ENCODE assay signal across 8 cellular contexts in the genomic region with DNA sequence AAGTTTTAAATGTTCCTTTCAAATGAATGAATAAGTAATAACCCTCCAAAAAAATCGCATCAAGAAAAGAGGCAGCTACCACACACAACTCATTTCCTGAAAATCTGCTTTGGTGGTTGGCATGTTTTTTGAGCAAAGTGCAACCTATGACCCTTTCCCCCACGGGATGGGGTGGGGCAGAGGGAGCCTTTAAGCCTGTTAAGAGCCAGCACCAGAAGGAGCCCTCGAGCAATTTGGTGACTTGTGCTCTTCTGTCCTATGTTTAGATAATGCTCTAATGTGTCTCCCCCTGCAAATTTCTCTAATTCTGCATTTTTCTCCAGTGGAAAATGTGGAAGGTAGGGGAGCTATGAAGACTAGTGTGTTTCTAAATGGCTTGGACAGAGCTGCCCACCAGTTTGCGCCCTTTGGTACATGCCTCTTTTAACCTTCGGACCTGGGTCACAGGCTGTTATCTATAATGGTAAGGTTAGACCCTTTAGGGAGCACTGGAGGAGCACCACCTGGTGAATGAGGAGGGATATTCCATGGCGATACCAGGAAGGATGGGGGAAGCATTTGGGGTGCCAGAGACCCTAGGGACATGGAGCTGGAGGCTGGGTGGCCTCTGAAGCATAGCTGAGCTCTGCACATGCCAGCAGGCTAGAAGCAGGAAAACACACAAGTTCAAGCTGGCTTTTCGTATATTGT.
A peak's percentile ranks its signal among the peaks of the same experiment; 100 is the strongest.
DNase-seq lines count a peak whose midpoint lies in the region; ATAC-seq lines count a peak whose summit lies in the region.

No MANE protein-coding gene starts in this region.

- H3K27ac ChIP-seq in epithelial cell of prostate, result peak overlapping the region; percentile 59

- peak overlapping the region; percentile 90 for H3K4me3 Mint-ChIP-seq in T-helper 2 cell treated with Interferon-gamma antibody and Interleukin-4, amounts not matched to agents 5 μg/mL and 100 μg/mL, for 36 hours

- H3K4me1 Mint-ChIP-seq in T-helper 2 cell treated with Interferon-gamma antibody and Interleukin-4, amounts not matched to agents 5 μg/mL and 100 μg/mL, for 36 hours (ENCODE audit: low read depth), result peaks cover 48% of the 10 kb centered on the region

- no peaks in the 10 kb centered on the region for H3K9me3 Mint-ChIP-seq in T-helper 2 cell treated with Interferon-gamma antibody and Interleukin-4, amounts not matched to agents 5 μg/mL and 100 μg/mL, for 36 hours

- peak overlapping the region; percentile 80 for H3K27ac Mint-ChIP-seq in T-helper 2 cell treated with Interferon-gamma antibody and Interleukin-4, amounts not matched to agents 5 μg/mL and 100 μg/mL, for 36 hours

- DNase-seq in activated CD4-positive, CD25-positive, alpha-beta regulatory T cell treated with anti-CD3 and anti-CD28 coated beads, Interleukin-2, amount 50 U/mL, for 72 hours, result no peak
- peak; percentile 56 for DNase-seq in T-helper 2 cell treated with Interferon-gamma antibody and Interleukin-4, amounts not matched to agents 5 μg/mL and 100 μg/mL, for 36 hours (ENCODE audit: low spot score)
- DNase-seq in epithelial cell of prostate (ENCODE audit: low read depth, low spot score) (no peak), NCI-H1105 (lab: John Stamatoyannopoulos, UW) (no peak)
- DNase-seq in stimulated activated CD8-positive, alpha-beta memory T cell treated with anti-CD3 and anti-CD28 coated beads, Interleukin-4, amount 100 ng/mL, for 48 hours, result peak; percentile 61

- ATAC-seq in activated CD4-positive, CD25-positive, alpha-beta regulatory T cell treated with anti-CD3 and anti-CD28 coated beads, Interleukin-2, amount 50 U/mL, for 24 hours, result peak; percentile 36 to 42
- ATAC-seq in HG02678 (IDR thresholded peaks at IDR 0.05; ENCODE audit: unreplicated experiment), result no peak
- ATAC-seq in HG02970 (IDR thresholded peaks at IDR 0.05; ENCODE audit: low FRiP score, unreplicated experiment), result no peak

- H3K27me3 Mint-ChIP-seq in T-helper 2 cell treated with Interferon-gamma antibody and Interleukin-4, amounts not matched to agents 5 μg/mL and 100 μg/mL, for 36 hours (ENCODE audit: low read depth), result no peaks in the 10 kb centered on the region

- H3K36me3 Mint-ChIP-seq in T-helper 2 cell treated with Interferon-gamma antibody and Interleukin-4, amounts not matched to agents 5 μg/mL and 100 μg/mL, for 36 hours (ENCODE audit: low read depth), result peaks cover 32% of the 10 kb centered on the region

Comparison
In these comparisons a context has a peak if more than half of its experiments do, and no peak if none do; other contexts are left out.
1. ATAC-seq: peak in activated CD4-positive, CD25-positive, alpha-beta regulatory T cell treated with anti-CD3 and anti-CD28 coated beads, Interleukin-2, amount 50 U/mL, for 24 hours (2 of 2); none in HG02678 (single experiment) and HG02970 (single experiment).
2. DNase-seq: peak in T-helper 2 cell treated with Interferon-gamma antibody and Interleukin-4, amounts not matched to agents 5 μg/mL and 100 μg/mL, for 36 hours (single experiment) and stimulated activated CD8-positive, alpha-beta memory T cell treated with anti-CD3 and anti-CD28 coated beads, Interleukin-4, amount 100 ng/mL, for 48 hours (single experiment); none in activated CD4-positive, CD25-positive, alpha-beta regulatory T cell treated with anti-CD3 and anti-CD28 coated beads, Interleukin-2, amount 50 U/mL, for 72 hours (single experiment), epithelial cell of prostate (single experiment) and NCI-H1105 (single experiment).